In the genomic region with DNA sequence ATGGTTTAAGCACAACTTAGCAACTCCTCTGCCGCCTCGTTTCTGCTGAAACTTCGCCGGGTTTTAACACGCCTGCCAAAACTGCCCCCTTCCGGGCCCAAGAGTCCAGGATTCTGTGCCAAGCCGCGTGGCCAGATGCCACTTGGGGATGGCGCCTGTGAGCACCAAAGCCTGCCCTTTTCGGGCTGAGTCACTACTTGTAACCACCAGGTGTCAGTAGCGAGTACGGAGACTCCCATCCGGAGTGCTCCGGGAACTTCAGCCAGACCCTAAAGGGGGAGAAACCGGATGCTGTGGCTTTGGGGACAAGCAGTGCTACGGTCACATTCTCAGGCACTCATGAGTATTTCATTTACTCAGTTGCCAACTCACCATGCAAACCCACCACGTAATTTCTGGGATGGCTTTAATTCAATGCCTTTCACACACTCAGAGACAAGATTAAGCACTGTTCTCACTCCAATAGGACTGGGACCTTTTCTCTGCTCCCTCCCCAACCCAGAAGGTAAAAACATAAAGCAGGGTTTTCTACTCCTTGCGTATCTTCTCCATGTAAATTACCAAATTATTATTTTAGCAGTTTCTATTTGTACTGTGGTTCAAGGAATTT, we compare ENCODE assay signal across 8 cellular contexts. TPM values are rescaled to one million over a fixed set of nuclear protein-coding genes. Genes with fewer than 3 reads are reported as not detected.
A peak's percentile ranks its signal among the peaks of the same experiment; 100 is the strongest.
DNase-seq lines count a peak whose midpoint lies in the region; ATAC-seq and TF ChIP-seq lines count a peak whose summit lies in the region.

No MANE protein-coding gene starts in this region.

- peak; percentile 26 to 62 (median 34) for DNase-seq in CD8-positive, alpha-beta memory T cell
- DNase-seq in HL-60 (ENCODE audit: low read depth in 1 of 2, low spot score in 1 of 2) (peak; percentile 51 to 65), SHP77 (lab: John Stamatoyannopoulos, UW) (peak; percentile 88 to 91), glutamatergic neuron (peak; percentile 73), uterus (peak; percentile 77 to 79)
- DNase-seq in activated naive CD4-positive, alpha-beta T cell treated with anti-CD3 and anti-CD28 coated beads for 36 hours, result peak; percentile 79

- peak overlapping the region in 1 of 8 donors; percentile 21 for H3K27ac Mint-ChIP-seq in CD8-positive, alpha-beta memory T cell
- no peak overlapping the region for H3K27ac Mint-ChIP-seq in activated naive CD4-positive, alpha-beta T cell treated with anti-CD3 and anti-CD28 coated beads for 36 hours
- no peak overlapping the region for H3K27ac Mint-ChIP-seq in glutamatergic neuron (ENCODE audit: unreplicated experiment)

- TF ChIP-seq POLR2A in uterus (IDR thresholded peaks at IDR 0.05), result no peak

- H3K27me3 ChIP-seq in CD8-positive, alpha-beta memory T cell (ENCODE audit: insufficient read depth, low read length, poor library complexity, severe bottlenecking), result peaks cover 23% of the 10 kb centered on the region
- H3K27me3 ChIP-seq in HL-60 (ENCODE audit: insufficient read depth, poor library complexity, severe bottlenecking) (peaks cover 8% of the 10 kb centered on the region), parathyroid adenoma (ENCODE audit: control insufficient read depth, insufficient read depth, low read length) (no peaks in the 10 kb centered on the region), uterus (no peaks in the 10 kb centered on the region)

- H3K27me3 Mint-ChIP-seq in CD8-positive, alpha-beta memory T cell, result peaks cover 23 to 78% of the 10 kb centered on the region in 2 donors
- peaks cover 55% of the 10 kb centered on the region for H3K27me3 Mint-ChIP-seq in activated naive CD4-positive, alpha-beta T cell treated with anti-CD3 and anti-CD28 coated beads for 36 hours (ENCODE audit: low read depth)
- H3K27me3 Mint-ChIP-seq in glutamatergic neuron (ENCODE audit: unreplicated experiment), result peaks cover 9% of the 10 kb centered on the region

- POLR2A ChIA-PET in CD8-positive, alpha-beta memory T cell (lab: Charles Lee), result no interaction called here

- peaks cover 17 to 29% (median 28%) of the 10 kb centered on the region in 3 donors for H3K4me1 Mint-ChIP-seq in CD8-positive, alpha-beta memory T cell
- peaks cover 14% of the 10 kb centered on the region for H3K4me1 Mint-ChIP-seq in activated naive CD4-positive, alpha-beta T cell treated with anti-CD3 and anti-CD28 coated beads for 36 hours (ENCODE audit: low read depth)
- no peaks in the 10 kb centered on the region for H3K4me1 Mint-ChIP-seq in glutamatergic neuron (ENCODE audit: low read depth, unreplicated experiment)

- H3K27ac ChIP-seq in CD8-positive, alpha-beta memory T cell (ENCODE audit: low read depth, low read length), result no peak overlapping the region
- H3K27ac ChIP-seq in HL-60 (replicated peaks) (no peak overlapping the region), parathyroid adenoma (no peak overlapping the region), uterus (peak overlapping the region; percentile 35 to 98)

- peaks cover 13% of the 10 kb centered on the region for H3K4me1 ChIP-seq in CD8-positive, alpha-beta memory T cell (ENCODE audit: insufficient read depth, low read length)
- H3K4me1 ChIP-seq in parathyroid adenoma (peaks cover 2% of the 10 kb centered on the region), uterus (peaks cover 23 to 26% of the 10 kb centered on the region in 2 donors)

- peak; percentile 87 for ATAC-seq in GM19395 (IDR thresholded peaks at IDR 0.05; ENCODE audit: unreplicated experiment)

- no peak overlapping the region for H3K4me3 ChIP-seq in CD8-positive, alpha-beta memory T cell (ENCODE audit: low read length)
- no peak overlapping the region for H3K4me3 ChIP-seq in HL-60 (replicated peaks; ENCODE audit: insufficient read depth, low read length)
- no peak overlapping the region for H3K4me3 ChIP-seq in parathyroid adenoma (ENCODE audit: low read depth, low read length)
- peak overlapping the region in 1 of 2 donors; percentile 22 for H3K4me3 ChIP-seq in uterus

- no peaks in the 10 kb centered on the region for H3K79me2 ChIP-seq in parathyroid adenoma

- H3K36me3 Mint-ChIP-seq in CD8-positive, alpha-beta memory T cell, result no peaks in the 10 kb centered on the region
- no peaks in the 10 kb centered on the region for H3K36me3 Mint-ChIP-seq in activated naive CD4-positive, alpha-beta T cell treated with anti-CD3 and anti-CD28 coated beads for 36 hours (ENCODE audit: low read depth)
- no peaks in the 10 kb centered on the region for H3K36me3 Mint-ChIP-seq in glutamatergic neuron (ENCODE audit: unreplicated experiment)

- H3K4me3 Mint-ChIP-seq in CD8-positive, alpha-beta memory T cell, result peak overlapping the region in 1 of 7 donors; percentile 29
- no peak overlapping the region for H3K4me3 Mint-ChIP-seq in activated naive CD4-positive, alpha-beta T cell treated with anti-CD3 and anti-CD28 coated beads for 36 hours
- H3K4me3 Mint-ChIP-seq in glutamatergic neuron (ENCODE audit: unreplicated experiment), result no peak overlapping the region

- H3K9ac ChIP-seq in parathyroid adenoma, result no peak overlapping the region

- H3K4me2 ChIP-seq in parathyroid adenoma (ENCODE audit: low read length), result peak overlapping the region; percentile 15

- TF ChIP-seq CTCF in HL-60 (IDR thresholded peaks at IDR 0.05; ENCODE audit: insufficient read depth, low read length) (peak; percentile 18), glutamatergic neuron (IDR thresholded peaks at IDR 0.05; ENCODE audit: partially characterized antibody, unreplicated experiment) (peak; percentile 93), parathyroid adenoma (IDR thresholded peaks at IDR 0.05) (peak; percentile 84), uterus (IDR thresholded peaks at IDR 0.05) (peak; percentile 81 to 92 (median 90))

- no peaks in the 10 kb centered on the region for H3K9me3 ChIP-seq in CD8-positive, alpha-beta memory T cell (ENCODE audit: low read length)
- H3K9me3 ChIP-seq in parathyroid adenoma (ENCODE audit: control insufficient read depth, low read length) (no peaks in the 10 kb centered on the region), uterus (no peaks in the 10 kb centered on the region)

- H2AFZ ChIP-seq in parathyroid adenoma, result peak overlapping the region; percentile 52

- CTCF ChIA-PET in CD8-positive, alpha-beta memory T cell (lab: Charles Lee), result interaction anchor here (0.7 to 2.1 kb wide), 5 partner anchors 9 to 742 kb away, joined by 3 to 7 read pairs (median 4); a partner anchor contains a TSS
- CTCF ChIA-PET in activated naive CD4-positive, alpha-beta T cell treated with anti-CD3 and anti-CD28 coated beads for 36 hours (lab: Charles Lee), result interaction anchor here (0.9 to 4.6 kb wide), 12 partner anchors 8 to 269 kb away, joined by 3 to 56 read pairs (median 4); no protein-coding TSS in a partner anchor

- intact Hi-C loops in activated naive CD4-positive, alpha-beta T cell treated with anti-CD3 and anti-CD28 coated beads for 36 hours (cut with micrococcal nuclease), result loop anchor here (1.0 kb wide), 1 partner anchor 246 kb away; no protein-coding TSS in a partner anchor
- intact Hi-C loops in uterus (cut with DNase I; ENCODE audit: low total_unique reads), result no loop called here

- no peaks in the 10 kb centered on the region for H3K9me3 Mint-ChIP-seq in CD8-positive, alpha-beta memory T cell
- H3K9me3 Mint-ChIP-seq in activated naive CD4-positive, alpha-beta T cell treated with anti-CD3 and anti-CD28 coated beads for 36 hours, result no peaks in the 10 kb centered on the region
- H3K9me3 Mint-ChIP-seq in glutamatergic neuron (ENCODE audit: unreplicated experiment), result peaks cover 3% of the 10 kb centered on the region

- H3K36me3 ChIP-seq in CD8-positive, alpha-beta memory T cell (ENCODE audit: insufficient read depth, low read length), result no peaks in the 10 kb centered on the region
- H3K36me3 ChIP-seq in parathyroid adenoma (ENCODE audit: control insufficient read depth, insufficient read depth, low read length), result no peaks in the 10 kb centered on the region
- no peaks in the 10 kb centered on the region for H3K36me3 ChIP-seq in uterus

RNA-seq across cellular contexts. Expression of a gene that starts 7.7 kb away (rescaled TPM):
- under 1 TPM; 0.60 to 0.98 TPM for total RNA-seq in CD8-positive, alpha-beta memory T cell
- polyA plus RNA-seq in CD8-positive, alpha-beta memory T cell, result not detected
- total RNA-seq in activated naive CD4-positive, alpha-beta T cell treated with anti-CD3 and anti-CD28 coated beads for 36 hours, result under 1 TPM in 1 of 2 experiments, not detected in 1; 0.12 TPM
- total RNA-seq in glutamatergic neuron (ENCODE audit: unreplicated experiment) (0.56 TPM), uterus (100 to 1,000 TPM; 104 to 246 (median 155) TPM)

Comparison
In these comparisons a context has a peak if more than half of its experiments do, and no peak if none do; other contexts are left out.
1. DNase-seq: peak in every context shown above with its lines; median percentile 90 in SHP77; 79 in activated naive CD4-positive, alpha-beta T cell treated with anti-CD3 and anti-CD28 coated beads for 36 hours; 78 in uterus; 73 in glutamatergic neuron; 58 in HL-60; 34 in CD8-positive, alpha-beta memory T cell.
2. H3K27ac ChIP-seq: peak in uterus (2 of 2); none in CD8-positive, alpha-beta memory T cell (single experiment), HL-60 (single experiment) and parathyroid adenoma (single experiment).
3. CTCF ChIP-seq: peak in every context shown above with its lines; median percentile 93 in glutamatergic neuron; 90 in uterus; 84 in parathyroid adenoma; 18 in HL-60.
4. RNA of a gene that starts 7.7 kb away (total RNA-seq): 104 to 246 TPM in uterus; 0.60 to 0.98 TPM in CD8-positive, alpha-beta memory T cell, 0.56 TPM in glutamatergic neuron (single experiment) and 0.12 TPM in activated naive CD4-positive, alpha-beta T cell treated with anti-CD3 and anti-CD28 coated beads for 36 hours; every median in the first group is over 10 times any median in the second.